In the genomic region with DNA sequence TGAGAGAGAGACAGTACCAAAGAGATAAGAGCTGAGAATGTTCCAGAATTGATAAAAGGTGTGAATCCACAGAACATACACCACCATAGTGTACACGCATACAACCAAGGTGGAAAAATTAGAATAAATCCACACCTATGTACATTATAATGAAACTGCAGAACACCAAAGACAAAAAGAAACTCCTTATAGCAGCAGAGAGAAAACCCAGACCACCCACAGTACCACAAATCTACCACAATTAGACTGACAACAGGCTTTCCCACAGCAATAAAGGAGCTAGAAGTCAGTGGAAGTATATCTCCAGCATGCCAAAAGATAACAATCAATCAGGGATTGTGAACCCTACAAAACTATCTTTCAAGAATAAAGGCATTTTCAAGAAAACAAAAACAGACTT, we compare ENCODE assay signal across 7 cellular contexts. TPM values are rescaled to one million over a fixed set of nuclear protein-coding genes. Genes with fewer than 3 reads are reported as not detected.
"Had no signal": no experiment of that assay in that cellular context is flagged by ENCODE, and none has a peak within 500 bp of the region (broad histone marks: within the 10 kb centered on the region; RNA-seq: fewer than 3 reads in every experiment).

No MANE protein-coding gene starts in this region.

- ATAC-seq: GM12878 had no signal

- H3K4me3 ChIP-seq: GM12878 had no signal

- DNase-seq: GDM1, GF-D8 had no signal

- FAIRE-seq: G401.6, GM12878, GM12891, GM19239 had no signal

RNA-seq across cellular contexts. Expression of gene SCN4B, which starts 31.8 kb away (rescaled TPM):
- total RNA-seq: G401, GM12878 had no signal

RNA-seq across cellular contexts. Expression of gene SMIM35, which starts 34.0 kb away (rescaled TPM):
- total RNA-seq: G401, GM12878 had no signal

RNA-seq across cellular contexts. Expression of gene TMPRSS4, which starts 43.9 kb away (rescaled TPM):
- total RNA-seq: G401 had no signal

RNA-seq across cellular contexts. Expression of gene SCN2B, which starts 55.6 kb away (rescaled TPM):
- total RNA-seq: GM12878 had no signal
